In the genomic region with DNA sequence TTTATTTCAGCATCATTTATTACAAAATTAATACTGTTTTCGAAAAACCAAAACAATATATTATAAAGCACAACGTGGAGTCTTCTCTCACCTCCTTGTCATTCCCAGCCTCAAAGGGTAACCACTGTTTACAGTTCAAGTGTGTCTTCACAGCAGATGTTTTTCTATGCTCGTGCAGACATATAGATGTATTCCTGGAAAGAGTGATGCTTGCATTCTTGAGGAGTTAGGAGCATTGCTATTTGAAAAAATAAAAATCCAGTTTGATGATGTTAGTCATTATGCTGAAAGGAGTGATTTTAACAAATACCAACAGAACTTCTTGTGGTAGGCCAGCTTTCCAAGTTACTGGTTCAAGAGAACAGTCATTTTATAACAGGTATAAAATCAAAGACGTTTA, we compare ENCODE assay signal across 27 cellular contexts.
DNase-seq lines count a peak whose midpoint lies in the region; ATAC-seq, FAIRE-seq and TF ChIP-seq lines count a peak whose summit lies in the region.
"Had no signal": no experiment of that assay in that cellular context is flagged by ENCODE, and none has a peak within 500 bp of the region (broad histone marks: within the 10 kb centered on the region; RNA-seq: fewer than 3 reads in every experiment).

No MANE protein-coding gene starts in this region.

- intact Hi-C loops in sciatic nerve (cut with DNase I): no loop called here

- peak overlapping the region; percentile 74 for H3K27ac Mint-ChIP-seq in neural progenitor cell
- H3K27ac Mint-ChIP-seq: activated CD4-positive, alpha-beta memory T cell treated with anti-CD3 and anti-CD28 coated beads, Interleukin-2, amount 10 ng/mL, durations not matched to agents 7 days and 5 days; activated naive CD8-positive, alpha-beta T cell treated with anti-CD3 and anti-CD28 coated beads, Interleukin-2, amount 50 U/mL, for 24 hours; B cell; memory B cell had no signal

- no peak for DNase-seq in D721Med (ENCODE audit: insufficient read length, low spot score)
- DNase-seq in NCI-H69 (lab: John Stamatoyannopoulos, UW): peak; percentile 50
- DNase-seq in fibroblast of lung (ENCODE audit: low read depth in 2 of 2): peak; percentile 73 to 76
- no peak for DNase-seq in neural progenitor cell (ENCODE audit: low spot score)
- DNase-seq in NCI-H1105 treated with DMSO at 0.1 percent for 48 hours (lab: John Stamatoyannopoulos, UW): no peak
- no peak for DNase-seq in sciatic nerve (ENCODE audit: low spot score)
- no peak for DNase-seq in kidney tubule cell (ENCODE audit: low spot score)
- DNase-seq: activated CD4-positive, alpha-beta memory T cell treated with anti-CD3 and anti-CD28 coated beads, Interleukin-2, amount 10 ng/mL, durations not matched to agents 7 days and 5 days; activated gamma-delta T cell treated with Interleukin-2 at 50 U/mL for 16 hours; activated naive CD8-positive, alpha-beta T cell treated with anti-CD3 and anti-CD28 coated beads, Interleukin-2, amount 50 U/mL, for 24 hours; cortex of kidney; DND-41; esophagus squamous epithelium; head of caudate nucleus; left cardiac atrium; MG63; NCI-H1436; PC-3; spleen; stimulated activated CD4-positive, alpha-beta T cell treated with anti-CD3 and anti-CD28 coated beads, Interleukin-4, amount 100 ng/mL, for 4 hours; stimulated activated naive CD4-positive, alpha-beta T cell treated with Interleukin-2 at 50 U/mL for 16 hours had no signal

- H3F3A ChIP-seq in neural progenitor cell (ENCODE audit: low read depth): no peaks in the 10 kb centered on the region

- no peaks in the 10 kb centered on the region for H3K4me1 ChIP-seq in fibroblast of lung (ENCODE audit: control insufficient read depth, extremely low read depth, insufficient read depth, low read length)
- peaks cover 8% of the 10 kb centered on the region for H3K4me1 ChIP-seq in neural progenitor cell
- H3K4me1 ChIP-seq: breast epithelium had no signal

- H2AFZ ChIP-seq in fibroblast of lung (ENCODE audit: low read length) (no peak overlapping the region), neural progenitor cell (replicated peaks) (no peak overlapping the region)

- H4K20me1 ChIP-seq in fibroblast of lung (ENCODE audit: control insufficient read depth, extremely low read depth, insufficient read depth, low read length): no peaks in the 10 kb centered on the region
- H4K20me1 ChIP-seq in neural progenitor cell (ENCODE audit: low read depth): no peaks in the 10 kb centered on the region

- H3K9ac ChIP-seq in fibroblast of lung (ENCODE audit: insufficient read depth, low read length) (no peak overlapping the region), neural progenitor cell (no peak overlapping the region)

- H3K27ac ChIP-seq in fibroblast of lung (ENCODE audit: insufficient read depth, low read length) (no peak overlapping the region), neural progenitor cell (no peak overlapping the region)
- H3K27ac ChIP-seq: breast epithelium, esophagus squamous epithelium, spleen had no signal

- no peaks in the 10 kb centered on the region for H3K27me3 Mint-ChIP-seq in neural progenitor cell (ENCODE audit: insufficient read depth, low read depth)
- H3K27me3 Mint-ChIP-seq: activated CD4-positive, alpha-beta memory T cell treated with anti-CD3 and anti-CD28 coated beads, Interleukin-2, amount 10 ng/mL, durations not matched to agents 7 days and 5 days; activated naive CD8-positive, alpha-beta T cell treated with anti-CD3 and anti-CD28 coated beads, Interleukin-2, amount 50 U/mL, for 24 hours; B cell; memory B cell had no signal

- H3K36me3 Mint-ChIP-seq in neural progenitor cell: peaks cover 4% of the 10 kb centered on the region

- no peak overlapping the region for H3K4me3 Mint-ChIP-seq in neural progenitor cell
- H3K4me3 Mint-ChIP-seq: activated CD4-positive, alpha-beta memory T cell treated with anti-CD3 and anti-CD28 coated beads, Interleukin-2, amount 10 ng/mL, durations not matched to agents 7 days and 5 days; activated naive CD8-positive, alpha-beta T cell treated with anti-CD3 and anti-CD28 coated beads, Interleukin-2, amount 50 U/mL, for 24 hours; B cell; memory B cell had no signal

- peak; percentile 35 for FAIRE-seq in D721Med (lab: Jason Lieb, UNC)
- FAIRE-seq: GM12892, K562 had no signal

- TF ChIP-seq CTCF in D721Med (IDR thresholded peaks at IDR 0.05; ENCODE audit: insufficient read depth, missing control alignments) (no peak), fibroblast of lung (conservative IDR thresholded peaks at IDR 0.05 in 1 of 2, IDR thresholded peaks at IDR 0.05 in 1 of 2; ENCODE audit: low read depth in 1 of 2, low read length in 2 of 2) (no peak), neural progenitor cell (IDR thresholded peaks at IDR 0.05) (no peak)

- H3K27me3 ChIP-seq in fibroblast of lung (ENCODE audit: control insufficient read depth, insufficient read depth, low read length): no peaks in the 10 kb centered on the region
- no peaks in the 10 kb centered on the region for H3K27me3 ChIP-seq in neural progenitor cell
- H3K27me3 ChIP-seq: breast epithelium, esophagus squamous epithelium, MG63, spleen had no signal

- no peaks in the 10 kb centered on the region for H3K9me3 Mint-ChIP-seq in neural progenitor cell
- H3K9me3 Mint-ChIP-seq: activated CD4-positive, alpha-beta memory T cell treated with anti-CD3 and anti-CD28 coated beads, Interleukin-2, amount 10 ng/mL, durations not matched to agents 7 days and 5 days; activated naive CD8-positive, alpha-beta T cell treated with anti-CD3 and anti-CD28 coated beads, Interleukin-2, amount 50 U/mL, for 24 hours; memory B cell had no signal

- H3K79me2 ChIP-seq in fibroblast of lung (ENCODE audit: control insufficient read depth, insufficient read depth, low read length) (no peaks in the 10 kb centered on the region), neural progenitor cell (ENCODE audit: low read depth) (no peaks in the 10 kb centered on the region)

- H3K4me1 Mint-ChIP-seq in neural progenitor cell: peaks cover 37% of the 10 kb centered on the region
- H3K4me1 Mint-ChIP-seq: activated CD4-positive, alpha-beta memory T cell treated with anti-CD3 and anti-CD28 coated beads, Interleukin-2, amount 10 ng/mL, durations not matched to agents 7 days and 5 days had no signal

- H3K4me2 ChIP-seq in fibroblast of lung (ENCODE audit: extremely low read depth, insufficient read depth, low read length) (no peak overlapping the region), neural progenitor cell (no peak overlapping the region)

- H3K9me3 ChIP-seq in fibroblast of lung (ENCODE audit: control insufficient read depth, insufficient read depth, low read depth, low read length): no peaks in the 10 kb centered on the region
- H3K9me3 ChIP-seq in neural progenitor cell (ENCODE audit: low read depth): no peaks in the 10 kb centered on the region
- H3K9me3 ChIP-seq: breast epithelium, esophagus squamous epithelium, spleen had no signal

- no peak overlapping the region for H3K4me3 ChIP-seq in fibroblast of lung (replicated peaks in 1 of 4; ENCODE audit: control extremely low read depth in 1 of 4, insufficient read depth in 1 of 4, low read depth in 3 of 4, low read length in 4 of 4)
- no peak overlapping the region for H3K4me3 ChIP-seq in neural progenitor cell
- H3K4me3 ChIP-seq: breast epithelium, esophagus squamous epithelium, K562, MG63, spleen had no signal

- no peak for ATAC-seq in sciatic nerve
- ATAC-seq: activated naive CD8-positive, alpha-beta T cell treated with anti-CD3 and anti-CD28 coated beads, Interleukin-2, amount 50 U/mL, for 24 hours; K562; left cardiac atrium; PC-3; Right ventricle myocardium inferior had no signal

- H3K36me3 ChIP-seq in fibroblast of lung (ENCODE audit: control insufficient read depth, insufficient read depth, low read length) (no peaks in the 10 kb centered on the region), neural progenitor cell (no peaks in the 10 kb centered on the region)
- H3K36me3 ChIP-seq: breast epithelium, esophagus squamous epithelium, MG63, spleen had no signal

Comparison
In these comparisons a context has a peak if more than half of its experiments do, and no peak if none do; other contexts are left out.
1. DNase-seq: peak in NCI-H69 (single experiment) and fibroblast of lung (2 of 2); none in D721Med (single experiment), neural progenitor cell (single experiment), NCI-H1105 treated with DMSO at 0.1 percent for 48 hours (single experiment), sciatic nerve (single experiment) and kidney tubule cell (single experiment).